Comparison of ENCODE assay signal across 9 cellular contexts in genomic region chr1:245166471-245166885, GRCh38. TPM values are rescaled to one million over a fixed set of nuclear protein-coding genes. Genes with fewer than 3 reads are reported as not detected.
DNase-seq lines count a peak whose midpoint lies in the region; TF ChIP-seq lines count a peak whose summit lies in the region.
"Had no signal": no experiment of that assay in that cellular context is flagged by ENCODE, and none has a peak within 500 bp of the region (broad histone marks: within the 10 kb centered on the region; RNA-seq: fewer than 3 reads in every experiment).

No MANE protein-coding gene starts in this region.

- no peaks in the 10 kb centered on the region for H3K36me3 ChIP-seq in BLaER1 treated with 17β-estradiol and CSF1 and Interleukin-3, amounts not matched to agents 10 nM and 100 nM

- H3K27ac Mint-ChIP-seq in osteocyte (ENCODE audit: unreplicated experiment) = no peak overlapping the region
- H3K27ac Mint-ChIP-seq in activated CD4-positive, alpha-beta memory T cell treated with anti-CD3 and anti-CD28 coated beads, Interleukin-2, amount 10 ng/mL, durations not matched to agents 7 days and 5 days = no peak overlapping the region

- no peaks in the 10 kb centered on the region; a peak in 1 of 22 replicates for H3K9me3 ChIP-seq in BLaER1 treated with 17β-estradiol and CSF1 and Interleukin-3, amounts not matched to agents 10 nM and 100 nM (replicated peaks in 1 of 11)

- peak overlapping the region; percentile 54 for H3K4me3 Mint-ChIP-seq in osteocyte (ENCODE audit: unreplicated experiment)
- H3K4me3 Mint-ChIP-seq in activated CD4-positive, alpha-beta memory T cell treated with anti-CD3 and anti-CD28 coated beads, Interleukin-2, amount 10 ng/mL, durations not matched to agents 7 days and 5 days = no peak overlapping the region

- peaks cover 10 to 24% (median 16%) of the 10 kb centered on the region in 10 experiments for H3K4me1 ChIP-seq in BLaER1 treated with 17β-estradiol and CSF1 and Interleukin-3, amounts not matched to agents 10 nM and 100 nM

- DNase-seq in fibroblast of pulmonary artery (ENCODE audit: low read depth) = peak; percentile 33
- no peak for DNase-seq in osteocyte (ENCODE audit: extremely low spot score, unreplicated experiment)
- DNase-seq in GM19240 (ENCODE audit: insufficient read length, low spot score) = no peak
- no peak for DNase-seq in activated CD4-positive, alpha-beta T cell treated with anti-CD3 and anti-CD28 coated beads for 48 hours
- no peak for DNase-seq in activated CD4-positive, alpha-beta memory T cell treated with anti-CD3 and anti-CD28 coated beads, Interleukin-2, amount 10 ng/mL, durations not matched to agents 7 days and 5 days
- no peak for DNase-seq in glomerular visceral epithelial cell (ENCODE audit: extremely low spot score)
- DNase-seq: activated CD4-positive, alpha-beta T cell treated with anti-CD3 and anti-CD28 coated beads, Interleukin-2, amount 50 U/mL, for 1 hour had no signal

- CTCF ChIA-PET in activated CD4-positive, alpha-beta memory T cell treated with anti-CD3 and anti-CD28 coated beads, Interleukin-2, amount 10 ng/mL, durations not matched to agents 7 days and 5 days (lab: Charles Lee) = interaction anchor here (1.5 kb wide), 1 partner anchor 10 kb away, joined by 6 read pairs; no protein-coding TSS in a partner anchor

- POLR2A ChIA-PET in activated CD4-positive, alpha-beta memory T cell treated with anti-CD3 and anti-CD28 coated beads, Interleukin-2, amount 10 ng/mL, durations not matched to agents 7 days and 5 days (lab: Charles Lee) = no interaction called here

- no peak overlapping the region for H3K9ac ChIP-seq in BLaER1 treated with 17β-estradiol and CSF1 and Interleukin-3, amounts not matched to agents 10 nM and 100 nM

- peak overlapping the region in 9 of 11 experiments; percentile 2 to 46 (median 22); a peak in 10 of 22 replicates for H3K4me2 ChIP-seq in BLaER1 treated with 17β-estradiol and CSF1 and Interleukin-3, amounts not matched to agents 10 nM and 100 nM

- peaks cover 9% of the 10 kb centered on the region for H3K4me1 Mint-ChIP-seq in osteocyte (ENCODE audit: unreplicated experiment)
- no peaks in the 10 kb centered on the region for H3K4me1 Mint-ChIP-seq in activated CD4-positive, alpha-beta memory T cell treated with anti-CD3 and anti-CD28 coated beads, Interleukin-2, amount 10 ng/mL, durations not matched to agents 7 days and 5 days

- H3K36me3 Mint-ChIP-seq in osteocyte (ENCODE audit: unreplicated experiment) = peaks cover 6% of the 10 kb centered on the region
- H3K36me3 Mint-ChIP-seq in activated CD4-positive, alpha-beta memory T cell treated with anti-CD3 and anti-CD28 coated beads, Interleukin-2, amount 10 ng/mL, durations not matched to agents 7 days and 5 days (ENCODE audit: low read depth) = no peaks in the 10 kb centered on the region

- no peak overlapping the region for H3K4me3 ChIP-seq in BLaER1 treated with 17β-estradiol and CSF1 and Interleukin-3, amounts not matched to agents 10 nM and 100 nM
- H3K4me3 ChIP-seq in WI38 (ENCODE audit: low read depth, low read length) (peak overlapping the region; percentile 5; the same call in 1 of the 2 replicates), fibroblast of pulmonary artery (replicated peaks; ENCODE audit: low read depth, low read length) (peak overlapping the region; percentile 42)

- no peaks in the 10 kb centered on the region for H4K20me1 ChIP-seq in BLaER1 treated with 17β-estradiol and CSF1 and Interleukin-3, amounts not matched to agents 10 nM and 100 nM

- H3K27me3 ChIP-seq in BLaER1 treated with 17β-estradiol and CSF1 and Interleukin-3, amounts not matched to agents 10 nM and 100 nM = peaks cover 0 to 24% (median 6%) of the 10 kb centered on the region in 11 experiments; a peak in 9 of 22 replicates

- peaks cover 8% of the 10 kb centered on the region for H3K27me3 Mint-ChIP-seq in osteocyte (ENCODE audit: unreplicated experiment)
- H3K27me3 Mint-ChIP-seq in activated CD4-positive, alpha-beta memory T cell treated with anti-CD3 and anti-CD28 coated beads, Interleukin-2, amount 10 ng/mL, durations not matched to agents 7 days and 5 days = peaks cover 35% of the 10 kb centered on the region

- no peak overlapping the region for H3K27ac ChIP-seq in BLaER1 treated with 17β-estradiol and CSF1 and Interleukin-3, amounts not matched to agents 10 nM and 100 nM

- TF ChIP-seq CTCF in WI38 (IDR thresholded peaks at IDR 0.05; ENCODE audit: low read depth, low read length) (no peak), fibroblast of pulmonary artery (IDR thresholded peaks at IDR 0.05; ENCODE audit: low read length, missing control alignments) (no peak), osteocyte (IDR thresholded peaks at IDR 0.05) (no peak)

- H3K9me3 Mint-ChIP-seq in osteocyte (ENCODE audit: unreplicated experiment) = peaks cover 3% of the 10 kb centered on the region
- no peaks in the 10 kb centered on the region for H3K9me3 Mint-ChIP-seq in activated CD4-positive, alpha-beta memory T cell treated with anti-CD3 and anti-CD28 coated beads, Interleukin-2, amount 10 ng/mL, durations not matched to agents 7 days and 5 days

RNA-seq across cellular contexts. Expression of gene KIF26B, which starts 11.7 kb away (rescaled TPM):
- total RNA-seq in osteocyte = 8.6 and 8.8 TPM in 2 replicates
- not detected for total RNA-seq in activated CD4-positive, alpha-beta memory T cell treated with anti-CD3 and anti-CD28 coated beads, Interleukin-2, amount 10 ng/mL, durations not matched to agents 7 days and 5 days

Comparison
In these comparisons a context has a peak if more than half of its experiments do, and no peak if none do; other contexts are left out.
1. H3K4me3 ChIP-seq: peak in WI38 (single experiment) and fibroblast of pulmonary artery (single experiment); none in BLaER1 treated with 17β-estradiol and CSF1 and Interleukin-3, amounts not matched to agents 10 nM and 100 nM (0 of 10).